In the genomic region with DNA sequence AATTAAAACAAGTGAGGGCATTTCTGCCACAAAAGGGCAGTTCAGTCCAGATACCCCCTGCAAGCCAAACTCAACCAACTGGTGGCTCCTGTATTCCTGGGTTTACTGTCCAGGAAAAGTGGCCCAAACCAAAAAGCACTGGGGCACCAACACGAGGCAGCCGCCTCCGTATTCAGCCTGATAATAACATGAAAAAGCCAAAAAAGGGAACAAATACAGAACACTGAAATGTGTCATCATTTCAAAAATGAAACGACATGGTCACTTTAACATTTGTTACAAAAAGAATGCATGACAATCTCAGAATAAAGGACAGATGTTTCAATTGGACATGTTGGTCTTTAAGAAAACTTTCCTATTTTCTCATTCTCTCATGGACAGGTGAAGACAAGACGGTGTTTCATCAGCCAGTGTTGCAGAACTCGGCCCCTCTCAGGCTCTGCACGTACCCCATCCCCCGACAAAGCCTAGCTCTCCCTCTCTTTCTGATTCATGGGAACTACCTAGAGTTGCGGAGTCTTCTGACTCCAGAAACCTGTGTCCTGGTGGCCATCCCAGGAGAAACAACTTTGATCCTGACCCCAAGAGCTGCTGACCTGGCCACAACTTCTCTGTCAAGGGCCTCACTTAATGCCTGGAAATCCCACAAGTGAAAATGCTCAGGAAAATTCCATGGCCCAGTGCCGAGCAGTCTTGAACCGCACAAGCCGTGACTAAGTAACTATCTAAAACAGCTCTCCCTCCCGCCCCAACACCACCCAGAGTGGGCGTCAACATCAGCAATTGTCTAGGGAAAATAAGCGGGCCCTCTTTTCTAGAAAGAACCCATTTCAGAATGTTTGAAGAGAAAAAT, we compare ENCODE assay signal across 8 cellular contexts. TPM values are rescaled to one million over a fixed set of nuclear protein-coding genes. Genes with fewer than 3 reads are reported as not detected.
DNase-seq lines count a peak whose midpoint lies in the region; ATAC-seq and TF ChIP-seq lines count a peak whose summit lies in the region.

No MANE protein-coding gene starts in this region.

- no peak for TF ChIP-seq POLR2A in gastroesophageal sphincter (IDR thresholded peaks at IDR 0.05)

- ATAC-seq in HG02759 (IDR thresholded peaks at IDR 0.05; ENCODE audit: unreplicated experiment) = peak; percentile 9
- peak; percentile 70 for ATAC-seq in gastroesophageal sphincter
- peak; percentile 69 for ATAC-seq in sciatic nerve
- ATAC-seq in GM19467 (IDR thresholded peaks at IDR 0.05; ENCODE audit: unreplicated experiment) = no peak

- peak in 1 of 4 experiments; percentile 42 for TF ChIP-seq CTCF in gastroesophageal sphincter (IDR thresholded peaks at IDR 0.05)

- H3K9me3 ChIP-seq in gastroesophageal sphincter = no peaks in the 10 kb centered on the region

- intact Hi-C loops in sciatic nerve (cut with DNase I) = loop anchor here (10.0 kb wide), 1 partner anchor 94 kb away; no protein-coding TSS in a partner anchor

- no peak for TF ChIP-seq EP300 in gastroesophageal sphincter (IDR thresholded peaks at IDR 0.05)

- peaks cover 13 to 66% (median 42%) of the 10 kb centered on the region in 3 donors for H3K4me1 ChIP-seq in gastroesophageal sphincter

- H3K36me3 ChIP-seq in gastroesophageal sphincter = peaks cover 0 to 45% of the 10 kb centered on the region in 2 donors

- H3K27me3 ChIP-seq in gastroesophageal sphincter = no peaks in the 10 kb centered on the region

- H3K4me3 ChIP-seq in gastroesophageal sphincter = peak overlapping the region in 1 of 2 donors; percentile 43

- 29 to 37% methylated on average over 10 to 13 of the region's 15 CpGs for WGBS in gastroesophageal sphincter (ENCODE audit: low coverage in 1 of 2), 2 donors

- DNase-seq in Daoy (ENCODE audit: low read depth) (peak; percentile 94), sciatic nerve (ENCODE audit: low spot score) (peak; percentile 87), cerebellum (ENCODE audit: low spot score) (no peak), NCI-H1048 (lab: John Stamatoyannopoulos, UW) (no peak)
- peak; percentile 63 for DNase-seq in activated CD8-positive, alpha-beta memory T cell treated with anti-CD3 and anti-CD28 coated beads, Interleukin-2, amount 50 U/mL, for 48 hours

- H3K27ac ChIP-seq in gastroesophageal sphincter = peak overlapping the region; percentile 81 to 99 (median 92)

RNA-seq across cellular contexts. Expression of gene ZBTB17, which starts 27.1 kb away (rescaled TPM):
- total RNA-seq in Daoy (2014; rRNA removed; shearing (Covaris generic)) = 43.1 and 53.5 TPM in 2 replicates
- 10 to 100 TPM; 24.0 to 65.7 (median 29.0) TPM for total RNA-seq in gastroesophageal sphincter
- total RNA-seq in sciatic nerve = 37.7 TPM
- total RNA-seq in cerebellum = 30.9 TPM

RNA-seq across cellular contexts. Expression of gene SRARP, which starts 55.2 kb away (rescaled TPM):
- not detected in 2 replicates for total RNA-seq in Daoy (2014; rRNA removed; shearing (Covaris generic))
- total RNA-seq in gastroesophageal sphincter (not detected), sciatic nerve (0.18 TPM), cerebellum (0.82 TPM)

Comparison
In these comparisons a context has a peak if more than half of its experiments do, and no peak if none do; other contexts are left out.
1. DNase-seq: peak in Daoy (single experiment), activated CD8-positive, alpha-beta memory T cell treated with anti-CD3 and anti-CD28 coated beads, Interleukin-2, amount 50 U/mL, for 48 hours (single experiment) and sciatic nerve (single experiment); none in cerebellum (single experiment) and NCI-H1048 (single experiment).